ENCODE assay signal across 17 cellular contexts in genomic region chr11:65538915-65539374, GRCh38. TPM values are rescaled to one million over a fixed set of nuclear protein-coding genes. Genes with fewer than 3 reads are reported as not detected.
A peak's percentile ranks its signal among the peaks of the same experiment; 100 is the strongest.
DNase-seq lines count a peak whose midpoint lies in the region; ATAC-seq and TF ChIP-seq lines count a peak whose summit lies in the region.
"Had no signal": no experiment of that assay in that cellular context is flagged by ENCODE, and none has a peak within 500 bp of the region (broad histone marks: within the 10 kb centered on the region; RNA-seq: fewer than 3 reads in every experiment).

No MANE protein-coding gene starts in this region.

- H3K27me3 Mint-ChIP-seq in Calu3 (ENCODE audit: unreplicated experiment), result no peaks in the 10 kb centered on the region

- TSS peak; percentile 63 for BruUV-seq in Calu3 (replicated peaks; lab: Mats Ljungman, UMichigan)

- no peaks in the 10 kb centered on the region for H3K27me3 ChIP-seq in osteoblast (ENCODE audit: insufficient read depth, low read length)
- no peaks in the 10 kb centered on the region for H3K27me3 ChIP-seq in ascending aorta
- H3K27me3 ChIP-seq: upper lobe of left lung had no signal

- peaks cover 9% of the 10 kb centered on the region for H3K4me1 ChIP-seq in osteoblast (ENCODE audit: insufficient read depth, low read length)
- H3K4me1 ChIP-seq in ascending aorta, result peaks cover 16 to 22% of the 10 kb centered on the region in 2 donors

- CTCF ChIA-PET in Calu3 (lab: Charles Lee), result no interaction called here

- peaks cover 15% of the 10 kb centered on the region for H3K4me1 Mint-ChIP-seq in Calu3 (ENCODE audit: low read depth, unreplicated experiment)

- H3K36me3 ChIP-seq in osteoblast (ENCODE audit: insufficient read depth, low read length) (peaks cover 63% of the 10 kb centered on the region), ascending aorta (peaks cover 49 to 61% of the 10 kb centered on the region in 2 donors)

- H3K27ac ChIP-seq in osteoblast (ENCODE audit: low read depth, low read length) (no peak overlapping the region), ascending aorta (no peak overlapping the region)

- TF ChIP-seq CTCF in Calu3 (IDR thresholded peaks at IDR 0.05; ENCODE audit: unreplicated experiment) (no peak), osteoblast (IDR thresholded peaks at IDR 0.05; ENCODE audit: extremely low read depth, low read depth, low read length) (no peak), ascending aorta (IDR thresholded peaks at IDR 0.05) (no peak)

- H3K4me3 Mint-ChIP-seq in Calu3 (ENCODE audit: low read depth, unreplicated experiment), result no peak overlapping the region

- H3K9me3 ChIP-seq in osteoblast (ENCODE audit: low read depth, low read length), result no peaks in the 10 kb centered on the region
- no peaks in the 10 kb centered on the region for H3K9me3 ChIP-seq in ascending aorta
- H3K9me3 ChIP-seq: left ventricle myocardium inferior, upper lobe of left lung had no signal

- ATAC-seq in GM21381 (IDR thresholded peaks at IDR 0.05; ENCODE audit: unreplicated experiment) (no peak), HG02970 (IDR thresholded peaks at IDR 0.05; ENCODE audit: low FRiP score, unreplicated experiment) (no peak)

- H3K4me3 ChIP-seq in osteoblast (ENCODE audit: insufficient read depth, low read length) (no peak overlapping the region), ascending aorta (no peak overlapping the region)

- H4K20me1 ChIP-seq in osteoblast (ENCODE audit: insufficient read depth, low read length), result peaks cover 28% of the 10 kb centered on the region

- DNase-seq in Calu3 (no peak), RKO (ENCODE audit: low spot score) (peak; percentile 55), head of caudate nucleus (peak in 38 of 42 donors; percentile 31 to 83 (median 64)), osteoblast (ENCODE audit: insufficient read length, low spot score, missing footprints) (peak; percentile 87), ascending aorta (ENCODE audit: low spot score in 2 of 2) (no peak), pons (ENCODE audit: low spot score) (no peak)
- DNase-seq: activated CD4-positive, alpha-beta T cell treated with anti-CD3 and anti-CD28 coated beads, Interleukin-2, amount 50 U/mL, for 4 hours; activated effector memory CD4-positive, alpha-beta T cell treated with anti-CD3 and anti-CD28 coated beads, Interleukin-2, amount 50 U/mL, for 16 hours; dermis blood vessel endothelial cell; foreskin melanocyte; Kasumi-1; left ventricle myocardium inferior; NCI-H774; SIG-M5 had no signal

- peaks cover 74% of the 10 kb centered on the region for H3K36me3 Mint-ChIP-seq in Calu3 (ENCODE audit: insufficient read depth, unreplicated experiment)

- H3K79me2 ChIP-seq in osteoblast (ENCODE audit: insufficient read depth, low read length), result no peaks in the 10 kb centered on the region

- H3K27ac Mint-ChIP-seq in Calu3 (ENCODE audit: unreplicated experiment), result no peak overlapping the region

- intact Hi-C loops in Calu3 (cut with micrococcal nuclease; ENCODE audit: unreplicated experiment), result no loop called here
- intact Hi-C loops in head of caudate nucleus (cut with DNase I), result no loop called here
- intact Hi-C loops in ascending aorta (cut with DNase I), result no loop called here

- no peaks in the 10 kb centered on the region for H3K9me3 Mint-ChIP-seq in Calu3 (ENCODE audit: low read depth, unreplicated experiment)

- no peak overlapping the region for H2AFZ ChIP-seq in osteoblast (ENCODE audit: low read length)

- H3K4me2 ChIP-seq in osteoblast (ENCODE audit: insufficient read depth, low read length), result no peak overlapping the region

RNA-seq across cellular contexts. Expression of gene SCYL1, which starts 14.1 kb away (rescaled TPM):
- 47.8 and 53.6 TPM in 2 replicates for total RNA-seq in Calu3 (2022)
- 109 and 115 TPM in 2 replicates for total RNA-seq in osteoblast
- 220 TPM for total RNA-seq in ascending aorta

RNA-seq across cellular contexts. Expression of gene LTBP3, which starts 19.2 kb away (rescaled TPM):
- 166 and 169 TPM in 2 replicates for total RNA-seq in Calu3 (2022)
- 40.7 and 41.6 TPM in 2 replicates for total RNA-seq in osteoblast
- 702 TPM for total RNA-seq in ascending aorta

RNA-seq across cellular contexts. Expression of gene ZNRD2, which starts 31.3 kb away (rescaled TPM):
- total RNA-seq in Calu3 (2022) (40.7 and 45.3 TPM in 2 replicates), osteoblast (37.1 and 42.3 TPM in 2 replicates), ascending aorta (157 TPM)

RNA-seq across cellular contexts. Expression of gene FAM89B, which starts 33.4 kb away (rescaled TPM):
- 29.8 and 30.6 TPM in 2 replicates for total RNA-seq in Calu3 (2022)
- total RNA-seq in osteoblast, result 31.5 and 36.2 TPM in 2 replicates
- total RNA-seq in ascending aorta, result 104 TPM

RNA-seq across cellular contexts. Expression of gene EHBP1L1, which starts 36.9 kb away (rescaled TPM):
- total RNA-seq in Calu3 (2022) (73.7 and 81.0 TPM in 2 replicates), osteoblast (43.9 and 58.6 TPM in 2 replicates), ascending aorta (418 TPM)

Comparison
In these comparisons a context has a peak if more than half of its experiments do, and no peak if none do; other contexts are left out.
1. DNase-seq: peak in RKO (single experiment), head of caudate nucleus (38 of 42) and osteoblast (single experiment); none in Calu3 (single experiment), ascending aorta (0 of 2) and pons (single experiment).